In the genomic region with DNA sequence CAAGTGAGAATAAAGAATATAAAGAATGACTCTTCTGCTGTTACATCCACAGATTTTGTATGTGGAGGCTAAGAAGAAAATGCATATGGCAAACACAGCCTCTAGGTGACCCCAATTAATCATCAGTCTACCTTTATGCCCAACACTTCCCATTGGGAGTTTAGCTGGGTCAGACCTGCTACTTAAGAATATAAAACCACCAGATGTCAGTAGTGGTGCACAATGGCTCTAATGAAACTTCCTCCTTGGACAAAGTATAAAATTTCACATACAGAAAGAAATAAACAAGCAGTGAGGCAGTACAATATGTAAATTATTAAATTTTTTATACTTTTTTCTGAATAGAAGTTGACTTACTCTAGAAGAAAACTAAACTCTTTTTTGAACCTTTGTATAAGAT, we compare ENCODE assay signal across 13 cellular contexts.
DNase-seq lines count a peak whose midpoint lies in the region; ATAC-seq and TF ChIP-seq lines count a peak whose summit lies in the region.
"Had no signal": no experiment of that assay in that cellular context is flagged by ENCODE, and none has a peak within 500 bp of the region (broad histone marks: within the 10 kb centered on the region; RNA-seq: fewer than 3 reads in every experiment).

No MANE protein-coding gene starts in this region.

- H3K4ac ChIP-seq in mesenchymal stem cell (ENCODE audit: low read depth in 1 of 2, low read length in 2 of 2): no peak overlapping the region

- H2AK5ac ChIP-seq in mesenchymal stem cell (ENCODE audit: low read length, severe bottlenecking): no peak overlapping the region

- no peaks in the 10 kb centered on the region for H3K9me3 ChIP-seq in mesenchymal stem cell (ENCODE audit: control insufficient read depth, low read length)
- no peaks in the 10 kb centered on the region for H3K9me3 ChIP-seq in effector memory CD4-positive, alpha-beta T cell (ENCODE audit: control insufficient read depth, low read length)

- no peak overlapping the region for H2AFZ ChIP-seq in mesenchymal stem cell (ENCODE audit: low read depth, low read length)

- H3K36me3 ChIP-seq in mesenchymal stem cell (ENCODE audit: control insufficient read depth in 1 of 2, insufficient read depth in 2 of 2, low read depth in 1 of 2, low read length in 2 of 2): no peaks in the 10 kb centered on the region
- H3K36me3 ChIP-seq in effector memory CD4-positive, alpha-beta T cell (ENCODE audit: control insufficient read depth, insufficient read depth, low read length): no peaks in the 10 kb centered on the region

- H2BK5ac ChIP-seq in mesenchymal stem cell (ENCODE audit: low read depth, low read length, poor library complexity, severe bottlenecking): no peak overlapping the region

- DNase-seq in AG09319 (ENCODE audit: extremely low read depth, low read depth): no peak
- peak; percentile 9 for DNase-seq in HS-5 (ENCODE audit: low read depth)
- DNase-seq in astrocyte of the hippocampus (ENCODE audit: low read depth, low spot score): peak; percentile 39
- peak; percentile 16 for DNase-seq in mesenchymal stem cell
- no peak for DNase-seq in effector memory CD4-positive, alpha-beta T cell
- DNase-seq in activated CD4-positive, CD25-positive, alpha-beta regulatory T cell (lab: John Stamatoyannopoulos, UW): no peak
- DNase-seq in activated T-cell treated with anti-CD3 and anti-CD28 coated beads for 4 hours: no peak
- DNase-seq: amniotic stem cell; DND-41; NCI-H510A treated with DMSO at 0.1 percent for 48 hours; stimulated activated naive CD4-positive, alpha-beta T cell had no signal

- no peaks in the 10 kb centered on the region for H3K4me1 ChIP-seq in mesenchymal stem cell (ENCODE audit: control insufficient read depth, insufficient read depth, low read depth, low read length)
- H3K4me1 ChIP-seq in effector memory CD4-positive, alpha-beta T cell (ENCODE audit: control insufficient read depth, insufficient read depth, low read length, poor library complexity, severe bottlenecking): no peaks in the 10 kb centered on the region

- H2BK12ac ChIP-seq in mesenchymal stem cell (ENCODE audit: low read length in 2 of 2): no peak overlapping the region

- ATAC-seq in HG02840 (IDR thresholded peaks at IDR 0.05; ENCODE audit: low FRiP score, unreplicated experiment): no peak
- ATAC-seq: activated CD4-positive, CD25-positive, alpha-beta regulatory T cell treated with anti-CD3 and anti-CD28 coated beads, Interleukin-2, amount 50 U/mL, for 24 hours had no signal

- H4K91ac ChIP-seq in mesenchymal stem cell (ENCODE audit: low read length): no peak overlapping the region

- H3K23ac ChIP-seq in mesenchymal stem cell (ENCODE audit: low read length in 2 of 2): no peak overlapping the region

- H3K4me3 ChIP-seq in mesenchymal stem cell (ENCODE audit: insufficient read depth in 1 of 2, low read depth in 1 of 2, low read length in 2 of 2): no peak overlapping the region
- no peak overlapping the region for H3K4me3 ChIP-seq in effector memory CD4-positive, alpha-beta T cell (ENCODE audit: insufficient read depth, low read depth, low read length, poor library complexity, severe bottlenecking)

- no peaks in the 10 kb centered on the region for H3K27me3 ChIP-seq in mesenchymal stem cell (ENCODE audit: control insufficient read depth in 1 of 2, insufficient read depth in 1 of 2, low read length in 2 of 2)
- no peaks in the 10 kb centered on the region for H3K27me3 ChIP-seq in effector memory CD4-positive, alpha-beta T cell (replicated peaks; ENCODE audit: control insufficient read depth, insufficient read depth, low read length, poor library complexity, severe bottlenecking)

- H3K9ac ChIP-seq in mesenchymal stem cell (ENCODE audit: low read length): no peak overlapping the region

- H3K18ac ChIP-seq in mesenchymal stem cell (ENCODE audit: low read depth in 1 of 2, low read length in 2 of 2): no peak overlapping the region

- H2BK120ac ChIP-seq in mesenchymal stem cell (ENCODE audit: low read depth, low read length): no peak overlapping the region

- H3K4me2 ChIP-seq in mesenchymal stem cell (ENCODE audit: low read length, poor library complexity, severe bottlenecking): no peak overlapping the region

- H3K27ac ChIP-seq in mesenchymal stem cell (ENCODE audit: low read length, poor library complexity, severe bottlenecking): no peak overlapping the region
- H3K27ac ChIP-seq in effector memory CD4-positive, alpha-beta T cell (ENCODE audit: insufficient read depth, low read length, poor library complexity, severe bottlenecking): no peak overlapping the region

- H4K8ac ChIP-seq in mesenchymal stem cell (ENCODE audit: low read length): no peak overlapping the region

- no peak overlapping the region for H2BK15ac ChIP-seq in mesenchymal stem cell (ENCODE audit: low read depth, poor library complexity, severe bottlenecking)

- TF ChIP-seq CTCF in AG09319 (IDR thresholded peaks at IDR 0.05; ENCODE audit: low read depth, low read length): peak; percentile 41

- H3K79me1 ChIP-seq in mesenchymal stem cell (replicated peaks; ENCODE audit: low read length, poor library complexity, severe bottlenecking): no peaks in the 10 kb centered on the region

- no peak overlapping the region for H3K14ac ChIP-seq in mesenchymal stem cell (ENCODE audit: low read length in 2 of 2)

Comparison
In these comparisons a context has a peak if more than half of its experiments do, and no peak if none do; other contexts are left out.
1. DNase-seq: peak in HS-5 (single experiment), astrocyte of the hippocampus (single experiment) and mesenchymal stem cell (single experiment); none in AG09319 (single experiment), effector memory CD4-positive, alpha-beta T cell (0 of 3), activated CD4-positive, CD25-positive, alpha-beta regulatory T cell (0 of 4) and activated T-cell treated with anti-CD3 and anti-CD28 coated beads for 4 hours (single experiment).